Comparison of ENCODE assay signal across 1 cellular context in genomic region chr17:81342062-81342699, GRCh38.
TF ChIP-seq lines count a peak whose summit lies in the region.

No MANE protein-coding gene starts in this region.

TF ChIP-seq in GM23338, 12 proteins besides CTCF, POLR2A, EP300 and RAD21 (continued from another document):
- no peak for TF ChIP-seq ZNF462 (CRISPR knock-in tag; IDR thresholded peaks at IDR 0.05)
- no peak for TF ChIP-seq ZNF114 (CRISPR knock-in tag; IDR thresholded peaks at IDR 0.05)
